ENCODE assay signal across 27 cellular contexts in genomic region chr7:87404674-87405073, GRCh38.
"Had no signal": no experiment of that assay in that cellular context is flagged by ENCODE, and none has a peak within 500 bp of the region (broad histone marks: within the 10 kb centered on the region; RNA-seq: fewer than 3 reads in every experiment).

No MANE protein-coding gene starts in this region.

- H3K36me3 Mint-ChIP-seq: activated naive CD4-positive, alpha-beta T cell treated with anti-CD3 and anti-CD28 coated beads, Interleukin-2, amount 10 ng/mL, durations not matched to agents 7 days and 5 days had no signal

- H3K27ac ChIP-seq: ascending aorta, body of pancreas, breast epithelium, KMS-11, SJSA1 had no signal

- H3K9me2 ChIP-seq: SK-N-SH had no signal

- FAIRE-seq: TTC549 had no signal

- H3K27me3 ChIP-seq: ascending aorta, body of pancreas, breast epithelium, SJSA1 had no signal

- H3K4me1 Mint-ChIP-seq: activated CD4-positive, alpha-beta T cell treated with anti-CD3 and anti-CD28 coated beads, Interleukin-2, amount 10 ng/mL, durations not matched to agents 24 days and 14 days; activated naive CD4-positive, alpha-beta T cell treated with anti-CD3 and anti-CD28 coated beads, Interleukin-2, amount 10 ng/mL, durations not matched to agents 7 days and 5 days; activated naive CD8-positive, alpha-beta T cell treated with anti-CD3 and anti-CD28 coated beads, Interleukin-2, amount 50 U/mL, for 24 hours had no signal

- ATAC-seq: activated CD8-positive, alpha-beta T cell treated with anti-CD3 and anti-CD28 coated beads, Interleukin-2, amount 10 ng/mL, durations not matched to agents 7 days and 5 days; activated naive CD8-positive, alpha-beta T cell treated with anti-CD3 and anti-CD28 coated beads, Interleukin-2, amount 50 U/mL, for 24 hours; body of pancreas; Panc1 had no signal

- H3K36me3 ChIP-seq: breast epithelium had no signal

- H3K4me1 ChIP-seq: ascending aorta, body of pancreas, breast epithelium, SJSA1 had no signal

- DNase-seq: activated CD4-positive, alpha-beta T cell treated with anti-CD3 and anti-CD28 coated beads, Interleukin-2, amount 10 ng/mL, durations not matched to agents 24 days and 14 days; activated CD4-positive, alpha-beta T cell treated with anti-CD3 and anti-CD28 coated beads, Interleukin-2, amount 50 U/mL, for 48 hours; activated CD8-positive, alpha-beta T cell treated with anti-CD3 and anti-CD28 coated beads, Interleukin-2, amount 10 ng/mL, durations not matched to agents 7 days and 5 days; activated effector memory CD4-positive, alpha-beta T cell treated with Interleukin-2 at 50 U/mL for 16 hours; activated naive CD4-positive, alpha-beta T cell treated with anti-CD3 and anti-CD28 coated beads, Interleukin-2, amount 10 ng/mL, durations not matched to agents 7 days and 5 days; activated naive CD8-positive, alpha-beta T cell treated with anti-CD3 and anti-CD28 coated beads, Interleukin-2, amount 50 U/mL, for 24 hours; activated T-cell treated with anti-CD3 and anti-CD28 coated beads, Interleukin-2, amount 50 U/mL, for 24 hours; amygdala; body of pancreas; NCI-H1105 treated with DMSO at 0.1 percent for 48 hours; NCI-H1436; NCI-H1694; NCI-H1930; NCI-H2081 treated with DMSO at 0.1 percent for 48 hours; NCI-H345; NCI-H524 treated with DMSO at 0.1 percent for 48 hours; SHP77 treated with DMSO at 0.1 percent for 48 hours; SK-N-SH had no signal

- H3K9ac ChIP-seq: KMS-11, SK-N-SH had no signal

- H3K27ac Mint-ChIP-seq: activated CD4-positive, alpha-beta T cell treated with anti-CD3 and anti-CD28 coated beads, Interleukin-2, amount 10 ng/mL, durations not matched to agents 24 days and 14 days; activated CD8-positive, alpha-beta T cell treated with anti-CD3 and anti-CD28 coated beads, Interleukin-2, amount 10 ng/mL, durations not matched to agents 7 days and 5 days; activated naive CD4-positive, alpha-beta T cell treated with anti-CD3 and anti-CD28 coated beads, Interleukin-2, amount 10 ng/mL, durations not matched to agents 7 days and 5 days; activated naive CD8-positive, alpha-beta T cell; activated naive CD8-positive, alpha-beta T cell treated with anti-CD3 and anti-CD28 coated beads, Interleukin-2, amount 50 U/mL, for 24 hours; activated T-cell treated with anti-CD3 and anti-CD28 coated beads, Interleukin-2, amount 50 U/mL, for 24 hours; T-helper 1 cell treated with Interleukin-12 subunit alpha and Interleukin-12 subunit beta and Interleukin-4 antibody, amounts not matched to agents 30 μg/mL and 1 μg/mL, for 36 hours; T-helper 2 cell treated with Interferon-gamma antibody and Interleukin-4, amounts not matched to agents 5 μg/mL and 100 μg/mL, for 36 hours had no signal

- H3K4me3 Mint-ChIP-seq: activated CD4-positive, alpha-beta T cell treated with anti-CD3 and anti-CD28 coated beads, Interleukin-2, amount 10 ng/mL, durations not matched to agents 24 days and 14 days; activated CD8-positive, alpha-beta T cell treated with anti-CD3 and anti-CD28 coated beads, Interleukin-2, amount 10 ng/mL, durations not matched to agents 7 days and 5 days; activated naive CD4-positive, alpha-beta T cell treated with anti-CD3 and anti-CD28 coated beads, Interleukin-2, amount 10 ng/mL, durations not matched to agents 7 days and 5 days; activated naive CD8-positive, alpha-beta T cell; activated naive CD8-positive, alpha-beta T cell treated with anti-CD3 and anti-CD28 coated beads, Interleukin-2, amount 50 U/mL, for 24 hours; activated T-cell treated with anti-CD3 and anti-CD28 coated beads, Interleukin-2, amount 50 U/mL, for 24 hours; T-helper 1 cell treated with Interleukin-12 subunit alpha and Interleukin-12 subunit beta and Interleukin-4 antibody, amounts not matched to agents 30 μg/mL and 1 μg/mL, for 36 hours; T-helper 2 cell treated with Interferon-gamma antibody and Interleukin-4, amounts not matched to agents 5 μg/mL and 100 μg/mL, for 36 hours had no signal

- H3K9me3 ChIP-seq: ascending aorta, body of pancreas, breast epithelium, SJSA1, SK-N-SH had no signal

- H3K27me3 Mint-ChIP-seq: activated naive CD4-positive, alpha-beta T cell treated with anti-CD3 and anti-CD28 coated beads, Interleukin-2, amount 10 ng/mL, durations not matched to agents 7 days and 5 days; activated naive CD8-positive, alpha-beta T cell treated with anti-CD3 and anti-CD28 coated beads, Interleukin-2, amount 50 U/mL, for 24 hours; activated T-cell treated with anti-CD3 and anti-CD28 coated beads, Interleukin-2, amount 50 U/mL, for 24 hours had no signal

- H3K4me3 ChIP-seq: ascending aorta, body of pancreas, breast epithelium, SJSA1 had no signal

- H3K4me2 ChIP-seq: KMS-11, SK-N-SH had no signal

- H3K9me3 Mint-ChIP-seq: activated CD4-positive, alpha-beta T cell treated with anti-CD3 and anti-CD28 coated beads, Interleukin-2, amount 10 ng/mL, durations not matched to agents 24 days and 14 days; activated naive CD4-positive, alpha-beta T cell treated with anti-CD3 and anti-CD28 coated beads, Interleukin-2, amount 10 ng/mL, durations not matched to agents 7 days and 5 days; activated naive CD8-positive, alpha-beta T cell treated with anti-CD3 and anti-CD28 coated beads, Interleukin-2, amount 50 U/mL, for 24 hours; activated T-cell treated with anti-CD3 and anti-CD28 coated beads, Interleukin-2, amount 50 U/mL, for 24 hours; T-helper 1 cell treated with Interleukin-12 subunit alpha and Interleukin-12 subunit beta and Interleukin-4 antibody, amounts not matched to agents 30 μg/mL and 1 μg/mL, for 36 hours; T-helper 2 cell treated with Interferon-gamma antibody and Interleukin-4, amounts not matched to agents 5 μg/mL and 100 μg/mL, for 36 hours had no signal
